11 cellular contexts compared by ENCODE assay signal in genomic region chr12:47193066-47193465, GRCh38.
DNase-seq lines count a peak whose midpoint lies in the region; ATAC-seq and TF ChIP-seq lines count a peak whose summit lies in the region.
"Had no signal": no experiment of that assay in that cellular context is flagged by ENCODE, and none has a peak within 500 bp of the region (broad histone marks: within the 10 kb centered on the region; RNA-seq: fewer than 3 reads in every experiment).

No MANE protein-coding gene starts in this region.

- H3K4me3 Mint-ChIP-seq in activated CD8-positive, alpha-beta memory T cell treated with anti-CD3 and anti-CD28 coated beads, Interleukin-2, amount 10 ng/mL, durations not matched to agents 7 days and 5 days: peak overlapping the region; percentile 50
- H3K4me3 Mint-ChIP-seq in activated T-helper 2 cell treated with anti-CD3 and anti-CD28 coated beads, Interferon-gamma antibody, Interleukin-2, Interleukin-4, amounts not matched to agents 10 μg/mL and 5 μg/mL and 100 μg/mL, durations not matched to agents 14 hours and 24 hours and 36 hours (ENCODE audit: low read depth): peak overlapping the region; percentile 55
- H3K4me3 Mint-ChIP-seq in nephron: no peak overlapping the region

- peaks cover 14% of the 10 kb centered on the region for H3K36me3 Mint-ChIP-seq in activated CD8-positive, alpha-beta memory T cell treated with anti-CD3 and anti-CD28 coated beads, Interleukin-2, amount 10 ng/mL, durations not matched to agents 7 days and 5 days
- peaks cover 47% of the 10 kb centered on the region for H3K36me3 Mint-ChIP-seq in activated T-helper 2 cell treated with anti-CD3 and anti-CD28 coated beads, Interferon-gamma antibody, Interleukin-2, Interleukin-4, amounts not matched to agents 10 μg/mL and 5 μg/mL and 100 μg/mL, durations not matched to agents 14 hours and 24 hours and 36 hours (ENCODE audit: low read depth)
- H3K36me3 Mint-ChIP-seq in nephron (ENCODE audit: low read depth): no peaks in the 10 kb centered on the region

- H3K9me2 ChIP-seq in Karpas-422 (replicated peaks; ENCODE audit: insufficient read depth, low read length): no peaks in the 10 kb centered on the region

- no peaks in the 10 kb centered on the region for H4K20me1 ChIP-seq in Karpas-422 (ENCODE audit: insufficient read depth, low read depth, low read length)

- no peaks in the 10 kb centered on the region for H3K27me3 Mint-ChIP-seq in activated CD8-positive, alpha-beta memory T cell treated with anti-CD3 and anti-CD28 coated beads, Interleukin-2, amount 10 ng/mL, durations not matched to agents 7 days and 5 days
- H3K27me3 Mint-ChIP-seq in activated T-helper 2 cell treated with anti-CD3 and anti-CD28 coated beads, Interferon-gamma antibody, Interleukin-2, Interleukin-4, amounts not matched to agents 10 μg/mL and 5 μg/mL and 100 μg/mL, durations not matched to agents 14 hours and 24 hours and 36 hours (ENCODE audit: low read depth): no peaks in the 10 kb centered on the region
- no peaks in the 10 kb centered on the region for H3K27me3 Mint-ChIP-seq in nephron (ENCODE audit: low read depth)

- no peaks in the 10 kb centered on the region for H3K79me2 ChIP-seq in Karpas-422 (ENCODE audit: low read length)

- H3K4me2 ChIP-seq in Karpas-422 (ENCODE audit: low read depth, low read length, poor library complexity, severe bottlenecking): peak overlapping the region; percentile 34

- peak overlapping the region; percentile 23; the same call in 1 of the 2 replicates for H3K9ac ChIP-seq in Karpas-422 (ENCODE audit: low read length)

- CTCF ChIA-PET in activated CD8-positive, alpha-beta memory T cell treated with anti-CD3 and anti-CD28 coated beads, Interleukin-2, amount 10 ng/mL, durations not matched to agents 7 days and 5 days (lab: Charles Lee): interaction anchor here (0.6 to 4.1 kb wide), 18 partner anchors 8 to 204 kb away, joined by 3 to 29 read pairs (median 5); partner anchors contain the start of genes AMIGO2 and PCED1B

- peak; percentile 51 for ATAC-seq in activated CD8-positive, alpha-beta memory T cell treated with anti-CD3 and anti-CD28 coated beads, Interleukin-2, amount 10 ng/mL, durations not matched to agents 7 days and 5 days
- ATAC-seq in HG03378 (IDR thresholded peaks at IDR 0.05; ENCODE audit: unreplicated experiment): no peak
- no peak for ATAC-seq in left cardiac atrium

- peaks cover 59% of the 10 kb centered on the region for H3K4me1 Mint-ChIP-seq in activated CD8-positive, alpha-beta memory T cell treated with anti-CD3 and anti-CD28 coated beads, Interleukin-2, amount 10 ng/mL, durations not matched to agents 7 days and 5 days
- H3K4me1 Mint-ChIP-seq in activated T-helper 2 cell treated with anti-CD3 and anti-CD28 coated beads, Interferon-gamma antibody, Interleukin-2, Interleukin-4, amounts not matched to agents 10 μg/mL and 5 μg/mL and 100 μg/mL, durations not matched to agents 14 hours and 24 hours and 36 hours (ENCODE audit: low read depth): peaks cover 66% of the 10 kb centered on the region
- H3K4me1 Mint-ChIP-seq in nephron: peaks cover 17% of the 10 kb centered on the region

- no peak overlapping the region for H3K4me3 ChIP-seq in Karpas-422 (ENCODE audit: low read length)
- H3K4me3 ChIP-seq: GM12878, HAP-1, uterus had no signal

- H3K27ac Mint-ChIP-seq in activated CD8-positive, alpha-beta memory T cell treated with anti-CD3 and anti-CD28 coated beads, Interleukin-2, amount 10 ng/mL, durations not matched to agents 7 days and 5 days: peak overlapping the region; percentile 88
- peak overlapping the region; percentile 83 for H3K27ac Mint-ChIP-seq in activated T-helper 2 cell treated with anti-CD3 and anti-CD28 coated beads, Interferon-gamma antibody, Interleukin-2, Interleukin-4, amounts not matched to agents 10 μg/mL and 5 μg/mL and 100 μg/mL, durations not matched to agents 14 hours and 24 hours and 36 hours
- peak overlapping the region; percentile 13 to 73 (median 20) for H3K27ac Mint-ChIP-seq in nephron

- no peak for TF ChIP-seq CTCF in nephron (IDR thresholded peaks at IDR 0.05; ENCODE audit: unreplicated experiment in 3 of 3)

- peaks cover 58% of the 10 kb centered on the region for H3K4me1 ChIP-seq in Karpas-422 (ENCODE audit: low read length)
- H3K4me1 ChIP-seq: HAP-1 had no signal

- no peaks in the 10 kb centered on the region for H3K27me3 ChIP-seq in Karpas-422 (ENCODE audit: low read length)
- H3K27me3 ChIP-seq: uterus had no signal

- H3K27ac ChIP-seq in Karpas-422 (ENCODE audit: low read length): peak overlapping the region; percentile 64

- no peaks in the 10 kb centered on the region for H3K36me3 ChIP-seq in Karpas-422 (ENCODE audit: insufficient read depth, low read length)
- H3K36me3 ChIP-seq: HAP-1, uterus had no signal

- intact Hi-C loops in activated T-helper 2 cell treated with anti-CD3 and anti-CD28 coated beads, Interferon-gamma antibody, Interleukin-2, Interleukin-4, amounts not matched to agents 10 μg/mL and 5 μg/mL and 100 μg/mL, durations not matched to agents 14 hours and 24 hours and 36 hours (cut with micrococcal nuclease): loop anchor here (2.0 to 10.0 kb wide), 2 partner anchors 48 to 108 kb away; no protein-coding TSS in a partner anchor
- intact Hi-C loops in left cardiac atrium (cut with DNase I): no loop called here

- no peaks in the 10 kb centered on the region for H3K9me3 Mint-ChIP-seq in activated CD8-positive, alpha-beta memory T cell treated with anti-CD3 and anti-CD28 coated beads, Interleukin-2, amount 10 ng/mL, durations not matched to agents 7 days and 5 days (ENCODE audit: low read depth)
- no peaks in the 10 kb centered on the region for H3K9me3 Mint-ChIP-seq in activated T-helper 2 cell treated with anti-CD3 and anti-CD28 coated beads, Interferon-gamma antibody, Interleukin-2, Interleukin-4, amounts not matched to agents 10 μg/mL and 5 μg/mL and 100 μg/mL, durations not matched to agents 14 hours and 24 hours and 36 hours
- H3K9me3 Mint-ChIP-seq in nephron: no peaks in the 10 kb centered on the region

- no peaks in the 10 kb centered on the region for H3K9me3 ChIP-seq in Karpas-422 (ENCODE audit: low read length)
- H3K9me3 ChIP-seq: HAP-1, uterus had no signal

- H2AFZ ChIP-seq in Karpas-422 (ENCODE audit: low read length): 0 out of 2 replicates have a peak overlapping the region, but pooled peaks have one; percentile 30

- DNase-seq in activated CD8-positive, alpha-beta memory T cell treated with anti-CD3 and anti-CD28 coated beads, Interleukin-2, amount 10 ng/mL, durations not matched to agents 7 days and 5 days: peak; percentile 70
- no peak for DNase-seq in activated CD8-positive, alpha-beta memory T cell treated with anti-CD3 and anti-CD28 coated beads, Interleukin-2, amount 50 U/mL, for 48 hours
- DNase-seq in Karpas-422: no peak
- no peak for DNase-seq in activated T-helper 2 cell treated with anti-CD3 and anti-CD28 coated beads, Interferon-gamma antibody, Interleukin-2, Interleukin-4, amounts not matched to agents 10 μg/mL and 5 μg/mL and 100 μg/mL, durations not matched to agents 14 hours and 24 hours and 36 hours (ENCODE audit: low spot score)
- no peak for DNase-seq in left cardiac atrium
- no peak for DNase-seq in iPS-NIHi11 (ENCODE audit: low spot score)
- DNase-seq: uterus had no signal

Comparison
In these comparisons a context has a peak if more than half of its experiments do, and no peak if none do; other contexts are left out.
1. H3K27ac Mint-ChIP-seq: peak in every context shown above with its lines; median percentile 88 in activated CD8-positive, alpha-beta memory T cell treated with anti-CD3 and anti-CD28 coated beads, Interleukin-2, amount 10 ng/mL, durations not matched to agents 7 days and 5 days; 83 in activated T-helper 2 cell treated with anti-CD3 and anti-CD28 coated beads, Interferon-gamma antibody, Interleukin-2, Interleukin-4, amounts not matched to agents 10 μg/mL and 5 μg/mL and 100 μg/mL, durations not matched to agents 14 hours and 24 hours and 36 hours; 20 in nephron.
2. H3K4me3 Mint-ChIP-seq: peak in activated CD8-positive, alpha-beta memory T cell treated with anti-CD3 and anti-CD28 coated beads, Interleukin-2, amount 10 ng/mL, durations not matched to agents 7 days and 5 days (single experiment) and activated T-helper 2 cell treated with anti-CD3 and anti-CD28 coated beads, Interferon-gamma antibody, Interleukin-2, Interleukin-4, amounts not matched to agents 10 μg/mL and 5 μg/mL and 100 μg/mL, durations not matched to agents 14 hours and 24 hours and 36 hours (single experiment); none in nephron (0 of 3).